Comparison of ENCODE assay signal across 11 cellular contexts in genomic region chr5:115600771-115601170, GRCh38. TPM values are rescaled to one million over a fixed set of nuclear protein-coding genes. Genes with fewer than 3 reads are reported as not detected.
DNase-seq lines count a peak whose midpoint lies in the region; TF ChIP-seq lines count a peak whose summit lies in the region.
"Had no signal": no experiment of that assay in that cellular context is flagged by ENCODE, and none has a peak within 500 bp of the region (broad histone marks: within the 10 kb centered on the region; RNA-seq: fewer than 3 reads in every experiment).

No MANE protein-coding gene starts in this region.

- TF ChIP-seq CTCF in KMS-11 (conservative IDR thresholded peaks at IDR 0.05; ENCODE audit: low read depth, low read length) (no peak), coronary artery (IDR thresholded peaks at IDR 0.05) (no peak), neural crest cell (conservative IDR thresholded peaks at IDR 0.05) (no peak)

- H3K27me3 Mint-ChIP-seq in neural crest cell (ENCODE audit: low read depth) = no peaks in the 10 kb centered on the region

- peaks cover 24% of the 10 kb centered on the region for H3K4me1 Mint-ChIP-seq in neural crest cell

- no peaks in the 10 kb centered on the region for H3K27me3 ChIP-seq in BLaER1
- H3K27me3 ChIP-seq in KMS-11 (ENCODE audit: insufficient read depth, low read depth) = no peaks in the 10 kb centered on the region
- H3K27me3 ChIP-seq: colonic mucosa had no signal

- H3K27ac ChIP-seq in BLaER1 (no peak overlapping the region), KMS-11 (no peak overlapping the region; the same call in 1 of the 2 replicates), coronary artery (no peak overlapping the region)

- H3K4me3 Mint-ChIP-seq in neural crest cell = peak overlapping the region; percentile 74

- H3K9me3 Mint-ChIP-seq in neural crest cell = peaks cover 2% of the 10 kb centered on the region

- no peak for DNase-seq in coronary artery (ENCODE audit: low spot score)
- DNase-seq in neural crest cell (ENCODE audit: low read depth, low spot score) = no peak
- DNase-seq in NOMO-1 treated with DMSO at 0.1 percent for 48 hours (lab: John Stamatoyannopoulos, UW; ENCODE audit: unreplicated experiment) = no peak
- no peak for DNase-seq in cerebellar cortex (ENCODE audit: low spot score)
- no peak for DNase-seq in H4 (ENCODE audit: low spot score)
- DNase-seq in NCI-H1436 (lab: John Stamatoyannopoulos, UW) = no peak
- DNase-seq: activated CD8-positive, alpha-beta T cell treated with anti-CD3 and anti-CD28 coated beads, Interleukin-2, amount 10 ng/mL, durations not matched to agents 7 days and 5 days; colonic mucosa; stimulated activated CD4-positive, alpha-beta T cell treated with anti-CD3 and anti-CD28 coated beads, Interleukin-1b, Interleukin-23, amount 100 ng/mL, for 48 hours had no signal

- H3K4me1 ChIP-seq in BLaER1 (peaks cover 19% of the 10 kb centered on the region), KMS-11 (ENCODE audit: low read depth, poor library complexity, severe bottlenecking) (peaks cover 28% of the 10 kb centered on the region)
- H3K4me1 ChIP-seq: colonic mucosa had no signal

- H3K36me3 ChIP-seq in BLaER1 (peaks cover 6% of the 10 kb centered on the region; the same call in 1 of the 2 replicates), KMS-11 (ENCODE audit: insufficient read depth) (no peaks in the 10 kb centered on the region)
- H3K36me3 ChIP-seq: colonic mucosa had no signal

- H3K4me3 ChIP-seq in BLaER1 (no peak overlapping the region), KMS-11 (IDR thresholded peaks at IDR 0.05; ENCODE audit: insufficient read depth, low read depth, low read length) (no peak overlapping the region), coronary artery (peak overlapping the region; percentile 97)

- H3K36me3 Mint-ChIP-seq in neural crest cell (ENCODE audit: low read depth) = peaks cover 19% of the 10 kb centered on the region

- H2AFZ ChIP-seq in KMS-11 (ENCODE audit: low read depth) = no peak overlapping the region

- no peak overlapping the region for H3K27ac Mint-ChIP-seq in neural crest cell (ENCODE audit: unreplicated experiment)
- H3K27ac Mint-ChIP-seq: activated CD8-positive, alpha-beta T cell treated with anti-CD3 and anti-CD28 coated beads, Interleukin-2, amount 10 ng/mL, durations not matched to agents 7 days and 5 days had no signal

- H3K9ac ChIP-seq in BLaER1 (no peak overlapping the region), KMS-11 (no peak overlapping the region)

- H3K9me3 ChIP-seq in BLaER1 = no peaks in the 10 kb centered on the region
- H3K9me3 ChIP-seq: colonic mucosa had no signal

- no peaks in the 10 kb centered on the region; the same call in 1 of the 2 replicates for H4K20me1 ChIP-seq in BLaER1
- H4K20me1 ChIP-seq in KMS-11 (ENCODE audit: insufficient read depth) = no peaks in the 10 kb centered on the region

- peak overlapping the region; percentile 84 for H3K4me2 ChIP-seq in BLaER1
- peak overlapping the region; percentile 95 for H3K4me2 ChIP-seq in KMS-11

- H3K79me2 ChIP-seq in KMS-11 (ENCODE audit: insufficient read depth, low read depth) = no peaks in the 10 kb centered on the region

RNA-seq across cellular contexts. Expression of gene TICAM2, which starts 1.5 kb away (rescaled TPM):
- total RNA-seq in neural crest cell = 1.4 and 1.9 TPM in 2 replicates
- total RNA-seq in H4 (2014; rRNA removed; shearing (Covaris generic)) = 0.16 and 4.5 TPM in 2 replicates

RNA-seq across cellular contexts. Expression of gene TMED7, which starts 25.1 kb away (rescaled TPM):
- total RNA-seq in neural crest cell = 52.4 and 56.5 TPM in 2 replicates
- total RNA-seq in H4 (2014; rRNA removed; shearing (Covaris generic)) = 128 and 161 TPM in 2 replicates

RNA-seq across cellular contexts. Expression of gene FEM1C, which starts 56.2 kb away (rescaled TPM):
- total RNA-seq in neural crest cell = 16.3 and 17.6 TPM in 2 replicates
- 8.6 and 10.2 TPM in 2 replicates for total RNA-seq in H4 (2014; rRNA removed; shearing (Covaris generic))
